In the genomic region with DNA sequence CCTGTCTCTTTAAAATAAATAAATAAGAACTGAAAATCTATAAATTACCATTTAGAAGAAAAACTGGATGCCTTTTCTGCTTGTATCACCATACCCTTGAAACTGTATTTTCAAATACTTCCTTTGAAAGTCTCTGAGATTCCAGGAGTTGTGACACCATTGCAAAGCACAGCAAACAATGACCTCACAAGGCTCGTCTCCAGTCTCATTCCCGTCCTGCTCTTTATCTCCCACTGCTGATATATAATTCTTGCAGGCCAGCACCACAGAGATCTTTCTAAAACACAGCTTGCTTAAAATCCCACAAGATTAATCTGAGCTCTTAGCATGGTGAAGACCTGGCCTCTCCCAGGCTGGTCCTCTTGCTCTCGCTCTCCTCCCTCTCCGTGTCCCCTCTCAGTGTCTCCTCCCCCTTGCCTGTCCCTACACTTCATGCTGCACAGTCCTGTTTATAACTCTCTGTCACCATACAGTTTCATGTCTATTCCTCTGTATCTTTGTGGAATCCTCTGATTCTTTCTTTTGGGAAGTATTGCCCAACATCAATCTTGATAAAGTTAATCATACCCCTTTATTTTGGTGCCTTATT, we compare ENCODE assay signal across 22 cellular contexts. TPM values are rescaled to one million over a fixed set of nuclear protein-coding genes. Genes with fewer than 3 reads are reported as not detected.
A peak's percentile ranks its signal among the peaks of the same experiment; 100 is the strongest.
DNase-seq lines count a peak whose midpoint lies in the region; ATAC-seq and TF ChIP-seq lines count a peak whose summit lies in the region.
"Had no signal": no experiment of that assay in that cellular context is flagged by ENCODE, and none has a peak within 500 bp of the region (broad histone marks: within the 10 kb centered on the region; RNA-seq: fewer than 3 reads in every experiment).

No MANE protein-coding gene starts in this region.

- no peaks in the 10 kb centered on the region for H3K79me2 ChIP-seq in smooth muscle cell (ENCODE audit: low read depth)

- peaks cover 5% of the 10 kb centered on the region for H3K36me3 Mint-ChIP-seq in activated naive CD4-positive, alpha-beta T cell treated with anti-CD3 and anti-CD28 coated beads, Interleukin-2, amount 10 ng/mL, durations not matched to agents 7 days and 5 days

- no peak overlapping the region for H3K4me3 ChIP-seq in WERI-Rb-1 (ENCODE audit: low read depth, low read length)
- H3K4me3 ChIP-seq in smooth muscle cell: no peak overlapping the region
- H3K4me3 ChIP-seq: BLaER1, MG63 had no signal

- H3K27ac ChIP-seq in WERI-Rb-1 (0 out of 2 replicates have a peak overlapping the region, but pooled peaks have one; percentile 12), smooth muscle cell (ENCODE audit: low read depth) (peak overlapping the region; percentile 37)
- H3K27ac ChIP-seq: BLaER1 had no signal

- no peaks in the 10 kb centered on the region for H3K4me1 ChIP-seq in smooth muscle cell (ENCODE audit: low read depth)
- H3K4me1 ChIP-seq: BLaER1 had no signal

- H4K20me1 ChIP-seq in smooth muscle cell (ENCODE audit: low read depth): no peaks in the 10 kb centered on the region
- H4K20me1 ChIP-seq: BLaER1 had no signal

- no peaks in the 10 kb centered on the region for H3K4me1 Mint-ChIP-seq in activated naive CD4-positive, alpha-beta T cell treated with anti-CD3 and anti-CD28 coated beads, Interleukin-2, amount 10 ng/mL, durations not matched to agents 7 days and 5 days

- H3K9me3 Mint-ChIP-seq in activated naive CD4-positive, alpha-beta T cell treated with anti-CD3 and anti-CD28 coated beads, Interleukin-2, amount 10 ng/mL, durations not matched to agents 7 days and 5 days: no peaks in the 10 kb centered on the region
- H3K9me3 Mint-ChIP-seq: H9 had no signal

- H2AFZ ChIP-seq in smooth muscle cell (ENCODE audit: low read depth): peak overlapping the region; percentile 60

- no peaks in the 10 kb centered on the region for H3K27me3 Mint-ChIP-seq in activated naive CD4-positive, alpha-beta T cell treated with anti-CD3 and anti-CD28 coated beads, Interleukin-2, amount 10 ng/mL, durations not matched to agents 7 days and 5 days
- H3K27me3 Mint-ChIP-seq: CD4-positive, alpha-beta memory T cell had no signal

- ATAC-seq in left ventricle myocardium superior: peak; percentile 65

- H3K36me3 ChIP-seq in WERI-Rb-1 (peaks cover 8% of the 10 kb centered on the region), smooth muscle cell (ENCODE audit: low read depth) (no peaks in the 10 kb centered on the region)
- H3K36me3 ChIP-seq: BLaER1, MG63 had no signal

- 23% methylated on average over 4 of the region's 4 CpGs for WGBS in smooth muscle cell (ENCODE audit: low lambda C conversion rate)

- H3K4me3 Mint-ChIP-seq in activated naive CD4-positive, alpha-beta T cell treated with anti-CD3 and anti-CD28 coated beads, Interleukin-2, amount 10 ng/mL, durations not matched to agents 7 days and 5 days: no peak overlapping the region
- H3K4me3 Mint-ChIP-seq: CD4-positive, alpha-beta memory T cell; H9; IgD-negative memory B cell had no signal

- DNase-seq in HuH-7.5 (ENCODE audit: low spot score): peak; percentile 15
- DNase-seq in WERI-Rb-1: peak; percentile 58
- no peak for DNase-seq in left ventricle myocardium superior
- no peak for DNase-seq in smooth muscle cell (lab: John Stamatoyannopoulos, UW; ENCODE audit: unreplicated experiment)
- no peak for DNase-seq in activated naive CD4-positive, alpha-beta T cell treated with anti-CD3 and anti-CD28 coated beads, Interleukin-2, amount 10 ng/mL, durations not matched to agents 7 days and 5 days
- DNase-seq in SHP77 (lab: John Stamatoyannopoulos, UW): no peak
- no peak for DNase-seq in activated T-cell treated with anti-CD3 and anti-CD28 coated beads for 4 hours
- DNase-seq: CD4-positive, alpha-beta memory T cell; DMS153; GF-D8; H9; Karpas-422; MG63; NCI-H1048; NCI-H1436; NCI-H1930; NCI-H2171; NCI-H446; NCI-H526 treated with DMSO at 0.1 percent for 48 hours; SHP77 treated with DMSO at 0.1 percent for 48 hours had no signal

- intact Hi-C loops in left ventricle myocardium superior (cut with micrococcal nuclease): no loop called here

- no peak for TF ChIP-seq CTCF in WERI-Rb-1 (IDR thresholded peaks at IDR 0.05; ENCODE audit: low read depth, low read length)
- TF ChIP-seq CTCF in smooth muscle cell (IDR thresholded peaks at IDR 0.05; ENCODE audit: borderline replicate concordance, insufficient read depth, poor library complexity, severe bottlenecking): no peak

- H3K9me3 ChIP-seq in WERI-Rb-1 (ENCODE audit: severe bottlenecking) (peaks cover 7% of the 10 kb centered on the region), smooth muscle cell (replicated peaks; ENCODE audit: low read depth) (no peaks in the 10 kb centered on the region)
- H3K9me3 ChIP-seq: MG63 had no signal

- peak overlapping the region; percentile 15 for H3K4me2 ChIP-seq in smooth muscle cell
- H3K4me2 ChIP-seq: BLaER1 had no signal

- peaks cover 3% of the 10 kb centered on the region for H3F3A ChIP-seq in smooth muscle cell (ENCODE audit: low read depth)

- CTCF ChIA-PET in activated naive CD4-positive, alpha-beta T cell treated with anti-CD3 and anti-CD28 coated beads, Interleukin-2, amount 10 ng/mL, durations not matched to agents 7 days and 5 days (lab: Charles Lee): no interaction called here

- H3K27ac Mint-ChIP-seq in activated naive CD4-positive, alpha-beta T cell treated with anti-CD3 and anti-CD28 coated beads, Interleukin-2, amount 10 ng/mL, durations not matched to agents 7 days and 5 days: no peak overlapping the region
- H3K27ac Mint-ChIP-seq: IgD-negative memory B cell had no signal

- no peak overlapping the region for H3K9ac ChIP-seq in smooth muscle cell (ENCODE audit: low read depth)
- H3K9ac ChIP-seq: BLaER1 had no signal

- H3K27me3 ChIP-seq in WERI-Rb-1 (ENCODE audit: insufficient read depth, low read depth, severe bottlenecking) (no peaks in the 10 kb centered on the region), smooth muscle cell (ENCODE audit: low read depth) (no peaks in the 10 kb centered on the region)
- H3K27me3 ChIP-seq: BLaER1, MG63 had no signal

RNA-seq across cellular contexts. Expression of gene ZFYVE21, which starts 51.8 kb away (rescaled TPM):
- total RNA-seq in left ventricle myocardium superior (53.1 TPM), smooth muscle cell (33.9 and 42.6 TPM in 2 replicates)
- polyA plus RNA-seq in smooth muscle cell: 41.5 and 55.9 TPM in 2 replicates

RNA-seq across cellular contexts. Expression of gene XRCC3, which starts 52.1 kb away (rescaled TPM):
- 2.7 TPM for total RNA-seq in left ventricle myocardium superior
- 4.9 and 10.5 TPM in 2 replicates for total RNA-seq in smooth muscle cell
- polyA plus RNA-seq in smooth muscle cell: 8.3 and 10.0 TPM in 2 replicates

Comparison
In these comparisons a context has a peak if more than half of its experiments do, and no peak if none do; other contexts are left out.
1. DNase-seq: peak in HuH-7.5 (single experiment) and WERI-Rb-1 (single experiment); none in left ventricle myocardium superior (single experiment), smooth muscle cell (single experiment), activated naive CD4-positive, alpha-beta T cell treated with anti-CD3 and anti-CD28 coated beads, Interleukin-2, amount 10 ng/mL, durations not matched to agents 7 days and 5 days (single experiment), SHP77 (0 of 2) and activated T-cell treated with anti-CD3 and anti-CD28 coated beads for 4 hours (single experiment).